In genomic region chr22:50548046-50548912, GRCh38 we compare ENCODE assay signal across 1 cellular context.
TF ChIP-seq lines count a peak whose summit lies in the region.

No MANE protein-coding gene starts in this region.

TF ChIP-seq in IMR-90, 13 proteins besides CTCF, POLR2A, EP300 and RAD21:
- TF ChIP-seq CEBPB (IDR thresholded peaks at IDR 0.05; ENCODE audit: low read depth, low read length) (no peak), BHLHE40 (IDR thresholded peaks at IDR 0.05; ENCODE audit: low read depth, low read length) (no peak), MAZ (IDR thresholded peaks at IDR 0.05; ENCODE audit: borderline replicate concordance, low read depth, low read length) (no peak), SMC3 (IDR thresholded peaks at IDR 0.05; ENCODE audit: low read depth, low read length) (no peak), USF2 (IDR thresholded peaks at IDR 0.05; ENCODE audit: low read depth, low read length) (no peak), CHD1 (IDR thresholded peaks at IDR 0.05; ENCODE audit: low read depth, low read length) (no peak), NFE2L2 (IDR thresholded peaks at IDR 0.05; ENCODE audit: low read depth, low read length) (no peak), RFX5 (IDR thresholded peaks at IDR 0.05; ENCODE audit: low read depth, low read length) (no peak), RCOR1 (IDR thresholded peaks at IDR 0.05; ENCODE audit: insufficient replicate concordance, low read length) (no peak), MXI1 (IDR thresholded peaks at IDR 0.05; ENCODE audit: borderline replicate concordance, low read depth, low read length) (no peak), MAFK (IDR thresholded peaks at IDR 0.05; ENCODE audit: low read depth, low read length) (no peak), FOS (IDR thresholded peaks at IDR 0.05; ENCODE audit: low read depth, low read length) (no peak)
- TF ChIP-seq, protein P1, sequence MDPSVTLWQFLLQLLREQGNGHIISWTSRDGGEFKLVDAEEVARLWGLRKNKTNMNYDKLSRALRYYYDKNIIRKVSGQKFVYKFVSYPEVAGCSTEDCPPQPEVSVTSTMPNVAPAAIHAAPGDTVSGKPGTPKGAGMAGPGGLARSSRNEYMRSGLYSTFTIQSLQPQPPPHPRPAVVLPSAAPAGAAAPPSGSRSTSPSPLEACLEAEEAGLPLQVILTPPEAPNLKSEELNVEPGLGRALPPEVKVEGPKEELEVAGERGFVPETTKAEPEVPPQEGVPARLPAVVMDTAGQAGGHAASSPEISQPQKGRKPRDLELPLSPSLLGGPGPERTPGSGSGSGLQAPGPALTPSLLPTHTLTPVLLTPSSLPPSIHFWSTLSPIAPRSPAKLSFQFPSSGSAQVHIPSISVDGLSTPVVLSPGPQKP (IDR thresholded peaks at IDR 0.05; ENCODE audit: borderline replicate concordance, low read depth, low read length): no peak
